In the genomic region with DNA sequence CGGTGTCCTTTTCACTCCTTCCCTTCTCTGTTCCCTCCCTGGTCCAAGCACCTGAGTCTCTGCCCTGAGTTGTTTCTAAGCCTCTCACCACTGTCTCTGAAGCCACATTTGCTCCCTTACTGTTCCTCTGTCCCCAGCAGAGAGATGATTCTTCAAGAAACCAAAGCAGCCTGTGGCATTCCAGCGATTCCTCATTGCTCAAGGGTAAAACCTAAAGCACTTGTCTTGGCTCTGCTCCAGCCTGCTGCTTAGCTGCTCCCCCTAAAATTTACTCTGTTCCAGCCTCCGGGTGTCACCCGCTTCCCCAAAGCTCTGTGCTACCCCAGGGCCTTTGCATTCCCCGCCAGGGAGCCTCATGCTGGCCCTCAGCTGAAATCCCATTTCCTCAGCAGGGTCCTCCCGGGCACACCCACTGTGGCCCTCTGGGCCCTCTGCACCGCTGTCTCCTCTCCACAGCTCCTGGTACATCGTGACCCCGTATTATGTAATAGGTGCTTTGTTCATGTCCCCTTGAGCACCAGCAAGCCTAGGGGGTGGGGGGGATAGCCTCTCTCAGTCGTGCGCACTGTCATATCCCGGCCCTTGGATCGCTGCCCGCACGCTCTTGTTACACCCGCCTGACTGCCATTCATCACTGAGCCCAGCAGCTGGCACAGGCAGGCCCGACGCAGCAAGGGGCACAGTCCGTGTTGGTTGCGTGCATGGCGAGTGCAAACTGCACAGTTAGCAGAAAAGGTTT, we compare ENCODE assay signal across 6 cellular contexts. TPM values are rescaled to one million over a fixed set of nuclear protein-coding genes. Genes with fewer than 3 reads are reported as not detected.
DNase-seq lines count a peak whose midpoint lies in the region; ATAC-seq and TF ChIP-seq lines count a peak whose summit lies in the region.

No MANE protein-coding gene starts in this region.

- TF ChIP-seq POLR2A in gastrocnemius medialis (IDR thresholded peaks at IDR 0.05) = peak; percentile 23 to 51

- no peaks in the 10 kb centered on the region for H3K27me3 ChIP-seq in endocrine pancreas (ENCODE audit: control insufficient read depth, insufficient read depth, low read length)
- no peaks in the 10 kb centered on the region for H3K27me3 ChIP-seq in gastrocnemius medialis

- TF ChIP-seq CTCF in gastrocnemius medialis (IDR thresholded peaks at IDR 0.05 in 4 of 5, conservative IDR thresholded peaks at IDR 0.05 in 1 of 5) = no peak

- ATAC-seq in gastrocnemius medialis (peak; percentile 94 to 95), HG03095 (IDR thresholded peaks at IDR 0.05; ENCODE audit: unreplicated experiment) (no peak)

- H3K36me3 ChIP-seq in endocrine pancreas (ENCODE audit: control insufficient read depth, insufficient read depth, low read length) = no peaks in the 10 kb centered on the region
- no peaks in the 10 kb centered on the region for H3K36me3 ChIP-seq in gastrocnemius medialis

- intact Hi-C loops in gastrocnemius medialis (cut with DNase I; ENCODE audit: low total_unique reads) = no loop called here

- in situ Hi-C loops in gastrocnemius medialis (cut with MboI; ENCODE audit: low sequenced_read_pairs in 4 of 4) = no loop called here

- H3K9ac ChIP-seq in endocrine pancreas (ENCODE audit: control insufficient read depth, insufficient read depth, low read length) = peak overlapping the region; percentile 45

- DNase-seq in NCI-H2029 treated with DMSO at 0.1 percent for 48 hours (lab: John Stamatoyannopoulos, UW) (peak; percentile 90), gastrocnemius medialis (peak; percentile 94 to 99), epidermal melanocyte (ENCODE audit: insufficient read length, low spot score) (no peak), ureter (ENCODE audit: low spot score) (no peak)

- peak overlapping the region; percentile 85 to 99 (median 94) for H3K27ac ChIP-seq in gastrocnemius medialis

- no peaks in the 10 kb centered on the region for H3K4me1 ChIP-seq in endocrine pancreas (ENCODE audit: control insufficient read depth, insufficient read depth, low read length)
- peaks cover 24 to 52% of the 10 kb centered on the region in 2 donors for H3K4me1 ChIP-seq in gastrocnemius medialis

- H3K4me3 ChIP-seq in endocrine pancreas (ENCODE audit: control insufficient read depth, insufficient read depth, low read length) (peak overlapping the region; percentile 4), gastrocnemius medialis (peak overlapping the region; percentile 25 to 50 (median 30))

- H3K9me3 ChIP-seq in endocrine pancreas (ENCODE audit: control insufficient read depth, low read length) (no peaks in the 10 kb centered on the region), gastrocnemius medialis (no peaks in the 10 kb centered on the region)

RNA-seq across cellular contexts. Expression of a gene that starts 15.8 kb away (rescaled TPM):
- 100 to 1,000 TPM in 2 of 4 donors, 10 to 100 TPM in 2; 56.2 to 155 (median 113) TPM for total RNA-seq in gastrocnemius medialis
- total RNA-seq in ureter = 104 TPM

RNA-seq across cellular contexts. Expression of a gene that starts 26.7 kb away (rescaled TPM):
- total RNA-seq in gastrocnemius medialis (100 to 1,000 TPM; 344 to 756 (median 532) TPM), ureter (169 TPM)

RNA-seq across cellular contexts. Expression of a gene that starts 26.9 kb away (rescaled TPM):
- total RNA-seq in gastrocnemius medialis (10 to 100 TPM; 12.3 to 27.3 (median 16.6) TPM), ureter (81.6 TPM)

RNA-seq across cellular contexts. Expression of a gene that starts 37.7 kb away (rescaled TPM):
- total RNA-seq in gastrocnemius medialis (not detected), ureter (0.26 TPM)

RNA-seq across cellular contexts. Expression of a gene that starts 49.2 kb away (rescaled TPM):
- total RNA-seq in gastrocnemius medialis (10 to 100 TPM; 18.4 to 70.3 (median 54.7) TPM), ureter (141 TPM)

Comparison
In these comparisons a context has a peak if more than half of its experiments do, and no peak if none do; other contexts are left out.
1. DNase-seq: peak in NCI-H2029 treated with DMSO at 0.1 percent for 48 hours (single experiment) and gastrocnemius medialis (2 of 2); none in epidermal melanocyte (single experiment) and ureter (single experiment).